25 cellular contexts compared by ENCODE assay signal in genomic region chr4:85869156-85869555, GRCh38.
DNase-seq lines count a peak whose midpoint lies in the region; ATAC-seq, FAIRE-seq and TF ChIP-seq lines count a peak whose summit lies in the region.
"Had no signal": no experiment of that assay in that cellular context is flagged by ENCODE, and none has a peak within 500 bp of the region (broad histone marks: within the 10 kb centered on the region; RNA-seq: fewer than 3 reads in every experiment).

No MANE protein-coding gene starts in this region.

- peaks cover 3% of the 10 kb centered on the region for H3K27me3 Mint-ChIP-seq in nephron progenitor cell (ENCODE audit: low read depth, poor library complexity)
- H3K27me3 Mint-ChIP-seq: activated CD4-positive, alpha-beta memory T cell treated with anti-CD3 and anti-CD28 coated beads, Interleukin-2, amount 10 ng/mL, durations not matched to agents 7 days and 5 days; activated naive CD8-positive, alpha-beta T cell treated with anti-CD3 and anti-CD28 coated beads for 36 hours had no signal

- no peak overlapping the region for H3K9ac ChIP-seq in endothelial cell of umbilical vein (replicated peaks; ENCODE audit: extremely low read depth, insufficient read depth, low read length)

- no peaks in the 10 kb centered on the region for H3K9me3 Mint-ChIP-seq in nephron progenitor cell
- H3K9me3 Mint-ChIP-seq: activated CD4-positive, alpha-beta memory T cell treated with anti-CD3 and anti-CD28 coated beads, Interleukin-2, amount 10 ng/mL, durations not matched to agents 7 days and 5 days; activated naive CD8-positive, alpha-beta T cell treated with anti-CD3 and anti-CD28 coated beads for 36 hours; activated T-helper 2 cell treated with anti-CD3 and anti-CD28 coated beads, Interferon-gamma antibody, Interleukin-2, Interleukin-4, amounts not matched to agents 10 μg/mL and 5 μg/mL and 100 μg/mL, durations not matched to agents 14 hours and 24 hours and 36 hours had no signal

- whole genome bisulfite sequencing in right cardiac atrium: 69% methylated on average over 4 of the region's 4 CpGs

- no peak for TF ChIP-seq POLR2A in endothelial cell of umbilical vein (IDR thresholded peaks at IDR 0.05; ENCODE audit: low read depth, low read length)

- no peaks in the 10 kb centered on the region for H3K27me3 ChIP-seq in SJCRH30
- no peaks in the 10 kb centered on the region for H3K27me3 ChIP-seq in endothelial cell of umbilical vein (ENCODE audit: control insufficient read depth in 2 of 2, insufficient read depth in 2 of 2, low read length in 2 of 2)
- no peaks in the 10 kb centered on the region for H3K27me3 ChIP-seq in right cardiac atrium (ENCODE audit: control insufficient read depth, insufficient read depth)
- H3K27me3 ChIP-seq: hepatocyte, ovary, right atrium auricular region had no signal

- dilution Hi-C loops in endothelial cell of umbilical vein (cut with MboI; ENCODE audit: extremely low pct_ligation_motif_present, low sequenced_read_pairs): no loop called here

- POLR2A ChIA-PET in endothelial cell of umbilical vein (lab: Charles Lee): no interaction called here

- intact Hi-C loops in endothelial cell of umbilical vein (cut with micrococcal nuclease): no loop called here
- intact Hi-C loops in right cardiac atrium (cut with DNase I): no loop called here

- H2AFZ ChIP-seq in endothelial cell of umbilical vein (ENCODE audit: low read depth, low read length): no peak overlapping the region
- H2AFZ ChIP-seq: hepatocyte had no signal

- H3K9me3 ChIP-seq in SJCRH30 (replicated peaks): no peaks in the 10 kb centered on the region
- no peaks in the 10 kb centered on the region for H3K9me3 ChIP-seq in endothelial cell of umbilical vein (replicated peaks; ENCODE audit: control insufficient read depth, insufficient read depth, low read length)
- no peaks in the 10 kb centered on the region for H3K9me3 ChIP-seq in right cardiac atrium (ENCODE audit: control insufficient read depth, low read length)
- H3K9me3 ChIP-seq: ovary, right atrium auricular region had no signal

- peak overlapping the region; percentile 25 for H3K4me2 ChIP-seq in endothelial cell of umbilical vein (ENCODE audit: insufficient read depth, low read length)
- H3K4me2 ChIP-seq: hepatocyte had no signal

- no peaks in the 10 kb centered on the region for H3K36me3 ChIP-seq in SJCRH30
- no peaks in the 10 kb centered on the region for H3K36me3 ChIP-seq in endothelial cell of umbilical vein (ENCODE audit: control insufficient read depth in 2 of 2, extremely low read depth in 1 of 2, insufficient read depth in 2 of 2, low read length in 2 of 2)
- H3K36me3 ChIP-seq: ovary, right atrium auricular region had no signal

- H3K4me3 ChIP-seq in SJCRH30 (no peak overlapping the region), endothelial cell of umbilical vein (replicated peaks in 1 of 3; ENCODE audit: insufficient read depth in 1 of 3, low read depth in 1 of 3, low read length in 3 of 3) (no peak overlapping the region), right cardiac atrium (ENCODE audit: low read length) (no peak overlapping the region)
- H3K4me3 ChIP-seq: hepatocyte, ovary, right atrium auricular region had no signal

- peak overlapping the region; percentile 98 for H3K27ac Mint-ChIP-seq in nephron progenitor cell
- H3K27ac Mint-ChIP-seq: activated CD4-positive, alpha-beta memory T cell treated with anti-CD3 and anti-CD28 coated beads, Interleukin-2, amount 10 ng/mL, durations not matched to agents 7 days and 5 days; activated naive CD8-positive, alpha-beta T cell treated with anti-CD3 and anti-CD28 coated beads for 36 hours; activated T-helper 2 cell treated with anti-CD3 and anti-CD28 coated beads, Interferon-gamma antibody, Interleukin-2, Interleukin-4, amounts not matched to agents 10 μg/mL and 5 μg/mL and 100 μg/mL, durations not matched to agents 14 hours and 24 hours and 36 hours; immature natural killer cell had no signal

- H3K27ac ChIP-seq in SJCRH30 (peak overlapping the region; percentile 54), endothelial cell of umbilical vein (ENCODE audit: insufficient read depth, low read depth, low read length) (peak overlapping the region; percentile 45), right cardiac atrium (ENCODE audit: low read length) (no peak overlapping the region)
- H3K27ac ChIP-seq: hepatocyte, ovary, right atrium auricular region had no signal

- H3K36me3 Mint-ChIP-seq in nephron progenitor cell (ENCODE audit: low read depth): peaks cover 5% of the 10 kb centered on the region
- H3K36me3 Mint-ChIP-seq: activated naive CD8-positive, alpha-beta T cell treated with anti-CD3 and anti-CD28 coated beads for 36 hours; immature natural killer cell had no signal

- DNase-seq in SJCRH30: peak in 1 of 2 experiments; percentile 61
- DNase-seq in endothelial cell of umbilical vein (ENCODE audit: low read depth, low spot score): peak; percentile 59
- DNase-seq in nephron progenitor cell: no peak
- DNase-seq in activated effector memory CD4-positive, alpha-beta T cell treated with Interleukin-2 at 50 U/mL for 16 hours: no peak
- no peak for DNase-seq in occipital lobe (lab: John Stamatoyannopoulos, UW)
- DNase-seq in D341Med (ENCODE audit: low spot score): no peak
- no peak for DNase-seq in right cardiac atrium
- DNase-seq: activated CD4-positive, alpha-beta memory T cell treated with anti-CD3 and anti-CD28 coated beads, Interleukin-2, amount 10 ng/mL, durations not matched to agents 7 days and 5 days; activated naive CD8-positive, alpha-beta T cell treated with anti-CD3 and anti-CD28 coated beads for 36 hours; effector CD8-positive, alpha-beta T cell; erythroblast; foreskin melanocyte; immature natural killer cell; NCI-H1105 treated with DMSO at 0.1 percent for 48 hours; NCI-H2029 treated with DMSO at 0.1 percent for 48 hours; NCI-H345; NCI-H82; ovary; stimulated activated CD4-positive, alpha-beta T cell treated with anti-CD3 and anti-CD28 coated beads, Interleukin-12 subunit alpha, Interleukin-12 subunit beta, amount 100 ng/mL, for 4 hours; stimulated activated CD4-positive, alpha-beta T cell treated with anti-CD3 and anti-CD28 coated beads, Interleukin-4, amount 100 ng/mL, for 24 hours; stimulated activated naive CD4-positive, alpha-beta T cell had no signal

- peaks cover 21% of the 10 kb centered on the region for H3K4me1 ChIP-seq in SJCRH30
- H3K4me1 ChIP-seq in endothelial cell of umbilical vein (ENCODE audit: control insufficient read depth, extremely low read depth, insufficient read depth, low read length): peaks cover 26% of the 10 kb centered on the region
- H3K4me1 ChIP-seq in right cardiac atrium (ENCODE audit: control insufficient read depth, insufficient read depth, low read length): no peaks in the 10 kb centered on the region

- no TSS peak for BruUV-seq in endothelial cell of umbilical vein (replicated peaks; lab: Mats Ljungman, UMichigan)

- peak; percentile 56 for FAIRE-seq in endothelial cell of umbilical vein (lab: Jason Lieb, UNC)

- ATAC-seq in right cardiac atrium: no peak
- ATAC-seq: activated CD4-positive, CD25-positive, alpha-beta regulatory T cell treated with anti-CD3 and anti-CD28 coated beads, Interleukin-2, amount 50 U/mL, for 24 hours had no signal

- TF ChIP-seq CTCF in endothelial cell of umbilical vein (IDR thresholded peaks at IDR 0.05; ENCODE audit: extremely low read depth in 1 of 2, insufficient read depth in 1 of 2, low read depth in 1 of 2, low read length in 2 of 2) (no peak), nephron progenitor cell (IDR thresholded peaks at IDR 0.05) (no peak)

- H3K4me3 Mint-ChIP-seq in nephron progenitor cell: peak overlapping the region; percentile 35
- H3K4me3 Mint-ChIP-seq: activated CD4-positive, alpha-beta memory T cell treated with anti-CD3 and anti-CD28 coated beads, Interleukin-2, amount 10 ng/mL, durations not matched to agents 7 days and 5 days; activated naive CD8-positive, alpha-beta T cell treated with anti-CD3 and anti-CD28 coated beads for 36 hours; immature natural killer cell had no signal

- CTCF ChIA-PET in endothelial cell of umbilical vein (lab: Charles Lee): interaction anchor here (1.2 to 2.4 kb wide), 5 partner anchors 17 to 100 kb away, joined by 3 to 6 read pairs (median 5); no protein-coding TSS in a partner anchor

- H3K9me1 ChIP-seq in endothelial cell of umbilical vein (replicated peaks; ENCODE audit: control insufficient read depth, extremely low read depth, insufficient read depth, low read length): no peaks in the 10 kb centered on the region

- peaks cover 94% of the 10 kb centered on the region for H3K79me2 ChIP-seq in endothelial cell of umbilical vein (ENCODE audit: control insufficient read depth, insufficient read depth, low read length)
- H3K79me2 ChIP-seq: hepatocyte had no signal

- H3K4me1 Mint-ChIP-seq in nephron progenitor cell: peaks cover 70% of the 10 kb centered on the region
- H3K4me1 Mint-ChIP-seq: activated CD4-positive, alpha-beta memory T cell treated with anti-CD3 and anti-CD28 coated beads, Interleukin-2, amount 10 ng/mL, durations not matched to agents 7 days and 5 days; activated naive CD8-positive, alpha-beta T cell treated with anti-CD3 and anti-CD28 coated beads for 36 hours; immature natural killer cell had no signal

- H4K20me1 ChIP-seq in endothelial cell of umbilical vein (replicated peaks; ENCODE audit: control insufficient read depth, extremely low read depth, insufficient read depth, low read length): peaks cover 8% of the 10 kb centered on the region

TF ChIP-seq in endothelial cell of umbilical vein, 7 proteins besides CTCF, POLR2A, EP300 and RAD21:
- TF ChIP-seq POLR2AphosphoS5 (IDR thresholded peaks at IDR 0.05; ENCODE audit: insufficient read depth, low read depth, low read length): no peak
- TF ChIP-seq JUN (IDR thresholded peaks at IDR 0.05; ENCODE audit: borderline replicate concordance, insufficient read depth, insufficient read length, low read depth): no peak
- TF ChIP-seq EZH2 (IDR thresholded peaks at IDR 0.05; ENCODE audit: borderline replicate concordance, low read depth, low read length, severe bottlenecking): no peak
- no peak for TF ChIP-seq FOS (IDR thresholded peaks at IDR 0.05; ENCODE audit: borderline replicate concordance, insufficient read depth, low read length)
- TF ChIP-seq MYC (IDR thresholded peaks at IDR 0.05; ENCODE audit: low read depth, low read length): no peak
- no peak for TF ChIP-seq MAX (IDR thresholded peaks at IDR 0.05; ENCODE audit: insufficient read depth, insufficient read length)
- TF ChIP-seq GATA2 (IDR thresholded peaks at IDR 0.05; ENCODE audit: insufficient read depth, insufficient read length, low read depth, low read length): no peak
TF ChIP-seq in endothelial cell of umbilical vein: peak in this region for 0.
